ENCODE assay signal across 9 cellular contexts in the genomic region with DNA sequence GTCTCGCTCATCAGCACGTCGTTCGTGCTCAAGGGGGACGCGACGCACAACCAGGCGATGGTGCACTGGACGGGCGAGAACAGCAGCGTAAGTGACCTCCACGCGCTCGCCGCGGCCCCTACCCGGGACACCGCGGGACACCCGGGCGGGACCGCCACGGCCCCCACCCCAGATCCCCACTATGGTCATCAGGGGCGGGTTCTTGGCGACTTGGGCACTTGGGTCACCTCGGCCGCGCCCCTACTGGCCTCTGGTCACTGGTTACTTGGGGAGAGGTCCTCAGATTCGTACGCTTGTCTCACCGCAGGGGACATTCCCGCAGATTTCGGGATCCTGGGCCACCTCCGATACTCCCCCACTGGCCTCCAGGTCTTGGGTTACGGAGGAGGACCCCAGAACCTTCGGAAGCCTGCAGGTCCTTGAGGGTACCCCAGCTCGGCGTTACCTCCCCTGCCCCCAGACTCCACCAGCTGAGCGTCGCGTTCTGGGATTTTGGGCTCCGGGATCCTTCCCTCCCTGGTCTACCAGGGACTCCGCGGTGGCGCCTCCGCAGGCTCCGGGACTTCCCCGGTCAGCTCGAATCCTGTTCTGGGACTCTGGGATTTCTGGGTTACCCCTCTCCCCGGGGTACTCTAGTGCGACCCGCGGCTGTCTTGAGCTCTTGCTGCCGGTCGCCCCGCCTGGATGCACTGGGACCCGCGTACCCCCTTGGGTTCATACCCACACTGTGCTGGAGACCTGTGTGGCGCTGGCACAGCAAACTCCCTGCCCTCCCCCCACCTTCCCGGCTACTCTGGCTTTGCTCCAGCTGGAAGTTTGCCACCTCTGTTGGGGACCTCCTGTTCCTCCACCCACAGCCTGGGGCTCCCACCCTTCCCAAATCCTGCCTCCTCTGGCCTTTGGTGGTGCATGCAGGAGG. TPM values are rescaled to one million over a fixed set of nuclear protein-coding genes. Genes with fewer than 3 reads are reported as not detected.
DNase-seq lines count a peak whose midpoint lies in the region; ATAC-seq and TF ChIP-seq lines count a peak whose summit lies in the region.
"Had no signal": no experiment of that assay in that cellular context is flagged by ENCODE, and none has a peak within 500 bp of the region (broad histone marks: within the 10 kb centered on the region; RNA-seq: fewer than 3 reads in every experiment).

No MANE protein-coding gene starts in this region.

- H3K4me3 ChIP-seq in brain microvascular endothelial cell (ENCODE audit: low read depth, low read length) (peak overlapping the region; percentile 50), liver (ENCODE audit: low read depth in 1 of 3, low read length in 3 of 3) (peak overlapping the region; percentile 46 to 77 (median 71)), suprapubic skin (peak overlapping the region; percentile 46)

- H3K27ac ChIP-seq in brain microvascular endothelial cell (no peak overlapping the region), liver (ENCODE audit: low read depth in 1 of 2, low read length in 2 of 2) (no peak overlapping the region), suprapubic skin (no peak overlapping the region)

- in situ Hi-C loops in brain microvascular endothelial cell (cut with HindIII; ENCODE audit: low pct_ligation_motif_present, low sequenced_read_pairs) = no loop called here

- TF ChIP-seq POLR2A in suprapubic skin (IDR thresholded peaks at IDR 0.05) (no peak), erythroblast (IDR thresholded peaks at IDR 0.05; ENCODE audit: low read length) (no peak)

- peak overlapping the region in 1 of 2 donors; percentile 25 for H3K9ac ChIP-seq in liver (ENCODE audit: low read depth in 1 of 2, low read length in 2 of 2)

- TF ChIP-seq RAD21 in liver (IDR thresholded peaks at IDR 0.05) = no peak

- ATAC-seq in HG03457 (IDR thresholded peaks at IDR 0.05; ENCODE audit: unreplicated experiment) = no peak

- no peaks in the 10 kb centered on the region for H3K9me3 ChIP-seq in liver (ENCODE audit: control insufficient read depth in 4 of 4, low read length in 3 of 4)
- no peaks in the 10 kb centered on the region for H3K9me3 ChIP-seq in suprapubic skin

- H3K4me1 ChIP-seq in liver (ENCODE audit: control insufficient read depth in 4 of 4, insufficient read depth in 4 of 4, low read length in 3 of 4) (peaks cover 6 to 21% (median 16%) of the 10 kb centered on the region in 4 donors), suprapubic skin (peaks cover 29% of the 10 kb centered on the region)

- peak; percentile 14 for TF ChIP-seq CTCF in brain microvascular endothelial cell (IDR thresholded peaks at IDR 0.05; ENCODE audit: low read depth, low read length, missing control alignments)
- no peak for TF ChIP-seq CTCF in liver (IDR thresholded peaks at IDR 0.05; ENCODE audit: low read depth, low read length, missing input control)
- no peak for TF ChIP-seq CTCF in suprapubic skin (IDR thresholded peaks at IDR 0.05)

- no peak for TF ChIP-seq EP300 in suprapubic skin (IDR thresholded peaks at IDR 0.05)

- H3K36me3 ChIP-seq in brain microvascular endothelial cell (replicated peaks) (no peaks in the 10 kb centered on the region), liver (ENCODE audit: control insufficient read depth in 4 of 4, insufficient read depth in 3 of 4, low read depth in 1 of 4, low read length in 3 of 4) (no peaks in the 10 kb centered on the region), suprapubic skin (no peaks in the 10 kb centered on the region)

- peak; percentile 54 to 62 (median 60) for DNase-seq in NCI-H1417 (lab: John Stamatoyannopoulos, UW)
- DNase-seq in NCI-H1417 treated with DMSO at 0.1 percent for 48 hours (lab: John Stamatoyannopoulos, UW) = no peak
- DNase-seq in brain microvascular endothelial cell = no peak
- peak; percentile 69 to 81 for DNase-seq in suprapubic skin (ENCODE audit: low spot score in 2 of 2)
- DNase-seq in erythroblast (lab: John Stamatoyannopoulos, UW) = no peak
- no peak for DNase-seq in SK-N-DZ (ENCODE audit: low spot score)

- 4% methylated on average over 60 of the region's 60 CpGs for WGBS in liver
- 5% methylated on average over 20 of the region's 60 CpGs for WGBS in suprapubic skin

- peaks cover 39% of the 10 kb centered on the region for H3K27me3 ChIP-seq in brain microvascular endothelial cell (replicated peaks)
- H3K27me3 ChIP-seq in liver (ENCODE audit: control insufficient read depth in 4 of 4, insufficient read depth in 4 of 4, low read length in 3 of 4) = peaks cover 0 to 11% (median 0%) of the 10 kb centered on the region in 4 donors
- peaks cover 68% of the 10 kb centered on the region for H3K27me3 ChIP-seq in suprapubic skin

TF ChIP-seq in liver, 16 proteins besides CTCF, POLR2A, EP300 and RAD21:
- TF ChIP-seq EGR1 (IDR thresholded peaks at IDR 0.05; ENCODE audit: low read depth in 2 of 2) (no peak), HNF4G (IDR thresholded peaks at IDR 0.05) (no peak), HNF4A (conservative IDR thresholded peaks at IDR 0.05) (no peak)

RNA-seq across cellular contexts. Expression of gene SORCS2, which starts 1.0 kb away (rescaled TPM):
- total RNA-seq in liver (1 to 10 TPM; 1.3 to 1.4 TPM), suprapubic skin (1 to 10 TPM in 3 of 4 donors, under 1 TPM in 1; 0.94 to 4.6 (median 1.3) TPM)
- polyA plus RNA-seq in liver = under 1 TPM; 0.10 to 0.50 TPM
- not detected in 2 replicates for polyA plus RNA-seq in SK-N-DZ (2014; cell fraction: cytosol; rRNA removed)
- polyA plus RNA-seq in SK-N-DZ (2014; cell fraction: nucleus; rRNA removed) = not detected in 2 replicates
- total RNA-seq: NCI-H460 had no signal

Comparison
In these comparisons a context has a peak if more than half of its experiments do, and no peak if none do; other contexts are left out.
1. DNase-seq: peak in NCI-H1417 (3 of 3) and suprapubic skin (2 of 2); none in NCI-H1417 treated with DMSO at 0.1 percent for 48 hours (single experiment), brain microvascular endothelial cell (single experiment), erythroblast (0 of 2) and SK-N-DZ (single experiment).
2. Peak in every context shown above with its lines, with median percentiles within 50 percentile points of each other: H3K4me3 ChIP-seq.